27 cellular contexts compared by ENCODE assay signal in the genomic region with DNA sequence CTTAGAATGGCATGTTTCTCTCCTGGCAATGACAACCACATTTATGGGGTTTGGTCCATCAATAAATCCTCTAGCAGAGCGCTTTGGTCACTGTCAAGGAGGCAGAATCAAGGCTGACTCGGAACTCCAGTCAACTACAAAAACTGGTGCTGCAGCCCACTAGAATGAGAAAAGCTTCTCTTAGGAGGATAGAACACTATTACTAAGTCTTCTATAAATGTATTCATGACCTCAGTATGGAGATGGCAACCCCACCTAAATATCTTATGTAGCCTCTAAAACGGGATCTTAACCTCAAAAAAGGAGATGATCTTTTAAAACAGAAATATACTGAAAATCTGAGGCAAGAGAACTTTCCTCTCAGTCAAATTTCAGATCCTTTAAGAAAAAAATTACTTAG.
"Had no signal": no experiment of that assay in that cellular context is flagged by ENCODE, and none has a peak within 500 bp of the region (broad histone marks: within the 10 kb centered on the region; RNA-seq: fewer than 3 reads in every experiment).

No MANE protein-coding gene starts in this region.

- H3K9me3 ChIP-seq: stomach, suprapubic skin, testis, thoracic aorta, thyroid gland, tibial artery, tibial nerve, transverse colon, upper lobe of left lung, upper lobe of right lung, uterus, vagina had no signal

- H3K4me3 Mint-ChIP-seq: stimulated activated effector memory CD8-positive, alpha-beta T cell treated with anti-CD3 and anti-CD28 coated beads, Interleukin-12 subunit alpha, Interleukin-12 subunit beta, amount 100 ng/mL, for 72 hours; stimulated activated memory B cell treated with anti-CD40 and anti-IgM and Interleukin-4, amounts not matched to agents 10 μg/mL and 1 μg/mL and 100 μg/mL, for 72 hours; stimulated activated naive B cell treated with anti-CD40 and anti-IgM and Interleukin-4, amounts not matched to agents 10 μg/mL and 1 μg/mL and 100 μg/mL, for 72 hours; stimulated activated naive CD8-positive, alpha-beta T cell treated with anti-CD3 and anti-CD28 coated beads, Interleukin-15, Interleukin-2, amounts not matched to agents 100 ng/mL and 50 ng/mL, for 24 hours; type B pancreatic cell had no signal

- H3K4me1 Mint-ChIP-seq: stimulated activated memory B cell treated with anti-CD40 and anti-IgM and Interleukin-4, amounts not matched to agents 10 μg/mL and 1 μg/mL and 100 μg/mL, for 72 hours; stimulated activated naive B cell treated with anti-CD40 and anti-IgM and Interleukin-4, amounts not matched to agents 10 μg/mL and 1 μg/mL and 100 μg/mL, for 72 hours had no signal

- H3K27me3 ChIP-seq: stomach, suprapubic skin, testis, thyroid gland, tibial artery, tibial nerve, transverse colon, upper lobe of left lung, upper lobe of right lung, uterus, vagina had no signal

- DNase-seq: stimulated activated CD4-positive, alpha-beta T cell treated with anti-CD3 and anti-CD28 coated beads, Interleukin-2, amount 100 ng/mL, for 48 hours; stimulated activated CD4-positive, alpha-beta T cell treated with anti-CD3 and anti-CD28 coated beads, Interleukin-4, amount 100 ng/mL, for 1 hour; stimulated activated CD4-positive, alpha-beta T cell treated with anti-CD3 and anti-CD28 coated beads, Interleukin-4, amount 100 ng/mL, for 24 hours; stimulated activated CD4-positive, alpha-beta T cell treated with anti-CD3 and anti-CD28 coated beads, Interleukin-4, amount 100 ng/mL, for 4 hours; stimulated activated CD8-positive, alpha-beta memory T cell treated with anti-CD3 and anti-CD28 coated beads, Interleukin-4, amount 100 ng/mL, for 48 hours; stimulated activated naive B cell treated with anti-CD40 and anti-IgM and Interleukin-4, amounts not matched to agents 10 μg/mL and 1 μg/mL and 100 μg/mL, for 72 hours; stimulated activated naive CD4-positive, alpha-beta T cell; stimulated activated naive CD4-positive, alpha-beta T cell treated with Interleukin-2 at 50 U/mL for 16 hours; stimulated activated naive CD8-positive, alpha-beta T cell treated with anti-CD3 and anti-CD28 coated beads, Interleukin-15, Interleukin-2, amounts not matched to agents 100 U/mL and 50 U/mL, for 24 hours; stomach; substantia nigra; testis; thyroid gland; tibial artery; transverse colon; trophoblast cell; upper lobe of left lung; upper lobe of right lung; uterus had no signal

- H3K27ac ChIP-seq: stomach, suprapubic skin, testis, thoracic aorta, thyroid gland, tibial artery, tibial nerve, transverse colon, upper lobe of left lung, upper lobe of right lung, uterus, vagina had no signal

- H3K27ac Mint-ChIP-seq: stimulated activated effector memory CD8-positive, alpha-beta T cell treated with anti-CD3 and anti-CD28 coated beads, Interleukin-12 subunit alpha, Interleukin-12 subunit beta, amount 100 ng/mL, for 72 hours; stimulated activated memory B cell treated with anti-CD40 and anti-IgM and Interleukin-4, amounts not matched to agents 10 μg/mL and 1 μg/mL and 100 μg/mL, for 72 hours; stimulated activated naive B cell treated with anti-CD40 and anti-IgM and Interleukin-4, amounts not matched to agents 10 μg/mL and 1 μg/mL and 100 μg/mL, for 72 hours; type B pancreatic cell had no signal

- H3K36me3 ChIP-seq: thoracic aorta, uterus had no signal

- ATAC-seq: stimulated activated effector memory CD8-positive, alpha-beta T cell treated with anti-CD3 and anti-CD28 coated beads, Interleukin-12 subunit alpha, Interleukin-12 subunit beta, amount 100 ng/mL, for 72 hours; stimulated activated memory B cell treated with anti-CD40 and anti-IgM and Interleukin-4, amounts not matched to agents 10 μg/mL and 1 μg/mL and 100 μg/mL, for 72 hours; stimulated activated naive B cell treated with anti-CD40 and anti-IgM and Interleukin-4, amounts not matched to agents 10 μg/mL and 1 μg/mL and 100 μg/mL, for 72 hours; stimulated activated naive CD8-positive, alpha-beta T cell treated with anti-CD3 and anti-CD28 coated beads, Interleukin-15, Interleukin-2, amounts not matched to agents 100 U/mL and 50 U/mL, for 24 hours; upper lobe of right lung had no signal

- H3K4me1 ChIP-seq: suprapubic skin, testis, thyroid gland, tibial nerve, transverse colon, upper lobe of left lung, upper lobe of right lung, uterus, vagina had no signal

- H3K27me3 Mint-ChIP-seq: stimulated activated memory B cell treated with anti-CD40 and anti-IgM and Interleukin-4, amounts not matched to agents 10 μg/mL and 1 μg/mL and 100 μg/mL, for 72 hours; stimulated activated naive B cell treated with anti-CD40 and anti-IgM and Interleukin-4, amounts not matched to agents 10 μg/mL and 1 μg/mL and 100 μg/mL, for 72 hours; stimulated activated naive CD8-positive, alpha-beta T cell treated with anti-CD3 and anti-CD28 coated beads, Interleukin-15, Interleukin-2, amounts not matched to agents 100 ng/mL and 50 ng/mL, for 24 hours; type B pancreatic cell had no signal

- H3K9me3 Mint-ChIP-seq: stimulated activated effector memory CD8-positive, alpha-beta T cell treated with anti-CD3 and anti-CD28 coated beads, Interleukin-12 subunit alpha, Interleukin-12 subunit beta, amount 100 ng/mL, for 72 hours; stimulated activated naive CD8-positive, alpha-beta T cell treated with anti-CD3 and anti-CD28 coated beads, Interleukin-15, Interleukin-2, amounts not matched to agents 100 ng/mL and 50 ng/mL, for 24 hours; type B pancreatic cell had no signal

- H3K4me3 ChIP-seq: stomach, suprapubic skin, testis, thoracic aorta, thyroid gland, tibial artery, tibial nerve, transverse colon, upper lobe of left lung, upper lobe of right lung, uterus, vagina had no signal
